Comparison of ENCODE assay signal across 13 cellular contexts in the genomic region with DNA sequence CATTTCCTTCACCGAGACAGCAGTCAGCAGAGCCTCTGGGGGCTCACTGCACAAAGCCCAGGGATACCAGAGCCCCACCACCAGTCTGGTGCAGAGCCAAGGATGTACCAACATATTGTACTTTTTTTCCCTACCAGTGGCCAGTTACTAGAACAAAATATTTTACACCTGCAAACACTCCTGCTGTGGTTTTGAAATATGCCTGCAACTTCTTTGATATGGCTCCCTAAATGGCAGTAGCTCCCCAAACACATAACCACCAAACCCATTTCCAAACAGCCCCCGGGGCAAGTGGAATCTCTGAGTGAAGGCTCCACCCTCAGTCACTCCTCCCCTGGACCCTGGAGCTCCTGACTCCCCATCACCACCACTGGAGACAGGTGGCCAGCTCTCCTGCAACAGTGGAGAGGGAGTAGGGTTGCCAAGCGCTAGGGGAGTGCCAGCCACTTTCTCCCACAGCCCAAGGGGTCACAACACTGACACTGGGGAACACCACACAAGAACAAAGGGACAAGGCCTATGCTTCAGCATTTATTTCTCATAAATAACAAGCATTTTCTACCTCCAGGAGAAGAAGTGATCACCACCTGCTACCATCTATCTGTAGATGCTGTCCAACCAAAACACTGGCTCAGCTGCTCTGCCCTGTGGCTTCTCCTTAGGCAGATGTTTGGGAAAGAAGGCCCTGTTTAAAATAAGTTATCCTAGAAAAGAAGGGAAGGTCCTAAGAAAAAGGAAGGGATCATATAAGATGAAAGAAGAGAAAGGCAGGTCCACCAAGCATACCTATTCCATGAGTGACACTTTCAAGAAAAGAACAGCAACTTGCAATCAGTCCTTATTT. TPM values are rescaled to one million over a fixed set of nuclear protein-coding genes. Genes with fewer than 3 reads are reported as not detected.
A peak's percentile ranks its signal among the peaks of the same experiment; 100 is the strongest.
DNase-seq lines count a peak whose midpoint lies in the region; ATAC-seq, FAIRE-seq and TF ChIP-seq lines count a peak whose summit lies in the region.
"Had no signal": no experiment of that assay in that cellular context is flagged by ENCODE, and none has a peak within 500 bp of the region (broad histone marks: within the 10 kb centered on the region; RNA-seq: fewer than 3 reads in every experiment).

No MANE protein-coding gene starts in this region.

- H3K9me1 ChIP-seq in K562 (ENCODE audit: control insufficient read depth, insufficient read depth, low read length) = peaks cover 9% of the 10 kb centered on the region

- H2AFZ ChIP-seq in K562 (ENCODE audit: low read depth, low read length) = no peak overlapping the region

- no peak overlapping the region for H3K27ac ChIP-seq in BLaER1
- no peak overlapping the region for H3K27ac ChIP-seq in CD8-positive, alpha-beta memory T cell (ENCODE audit: low read depth, low read length)
- no peak overlapping the region; the same call in 2 of the 3 replicates for H3K27ac ChIP-seq in K562 (ENCODE audit: extremely low read depth, low read depth, low read length)
- no peak overlapping the region for H3K27ac ChIP-seq in ovary

- peaks cover 54% of the 10 kb centered on the region for H3K4me1 ChIP-seq in BLaER1
- peaks cover 57% of the 10 kb centered on the region for H3K4me1 ChIP-seq in CD8-positive, alpha-beta memory T cell (ENCODE audit: insufficient read depth, low read length)
- H3K4me1 ChIP-seq in K562 (replicated peaks in 1 of 2; ENCODE audit: control insufficient read depth in 2 of 2, insufficient read depth in 2 of 2, low read length in 2 of 2) = peaks cover 34 to 44% of the 10 kb centered on the region in 2 experiments
- H3K4me1 ChIP-seq in ovary (ENCODE audit: insufficient read depth) = peaks cover 20% of the 10 kb centered on the region

- TF ChIP-seq RAD21 in K562 (CRISPR knock-in tag; conservative IDR thresholded peaks at IDR 0.05 in 1 of 2, IDR thresholded peaks at IDR 0.05 in 1 of 2) = no peak

- H3K4me3 Mint-ChIP-seq in CD8-positive, alpha-beta memory T cell = peak overlapping the region in 1 of 7 donors; percentile 57
- peak overlapping the region in 1 of 3 experiments; percentile 18 for H3K4me3 Mint-ChIP-seq in nephron
- H3K4me3 Mint-ChIP-seq: nephron progenitor cell had no signal

- H3K79me2 ChIP-seq in K562 (ENCODE audit: control insufficient read depth, insufficient read depth, low read length) = peaks cover 90% of the 10 kb centered on the region

- H4K20me1 ChIP-seq in BLaER1 = peaks cover 100% of the 10 kb centered on the region
- peaks cover 43% of the 10 kb centered on the region for H4K20me1 ChIP-seq in K562 (replicated peaks; ENCODE audit: control insufficient read depth, insufficient read depth, low read length)

- TF ChIP-seq POLR2A in K562 (conservative IDR thresholded peaks at IDR 0.05) (no peak), ovary (IDR thresholded peaks at IDR 0.05) (no peak)

- no peak for FAIRE-seq in K562 (lab: Jason Lieb, UNC)
- FAIRE-seq: urothelium cell line had no signal

- H3K36me3 Mint-ChIP-seq in CD8-positive, alpha-beta memory T cell = peaks cover 0 to 16% (median 0%) of the 10 kb centered on the region in 3 donors
- peaks cover 5% of the 10 kb centered on the region for H3K36me3 Mint-ChIP-seq in nephron (ENCODE audit: low read depth)

- ATAC-seq in K562 (no peak), HG03521 (IDR thresholded peaks at IDR 0.05; ENCODE audit: unreplicated experiment) (no peak)

- H3K9me3 Mint-ChIP-seq in CD8-positive, alpha-beta memory T cell = no peaks in the 10 kb centered on the region
- H3K9me3 Mint-ChIP-seq in nephron = no peaks in the 10 kb centered on the region

- H3K9ac ChIP-seq in BLaER1 (no peak overlapping the region), K562 (ENCODE audit: insufficient read depth in 1 of 2, low read depth in 2 of 2, low read length in 2 of 2) (peak overlapping the region in 1 of 2 experiments; percentile 14; a peak in 2 of 4 replicates)

- intact Hi-C loops in K562 (cut with micrococcal nuclease) (no loop called here), ovary (cut with DNase I) (no loop called here)

- POLR2A ChIA-PET in CD8-positive, alpha-beta memory T cell (lab: Charles Lee) = interaction anchor here (1.2 to 1.7 kb wide), 2 partner anchors 15 to 37 kb away, joined by 5 to 8 read pairs; a partner anchor contains a TSS
- POLR2A ChIA-PET in K562 (lab: Yijun Ruan, JAX) = interaction anchor here (0.7 to 6.0 kb wide), 5 partner anchors 10 to 1970 kb away, joined by 3 to 67 read pairs (median 4); a partner anchor contains a TSS

- H3K4me1 Mint-ChIP-seq in CD8-positive, alpha-beta memory T cell = peaks cover 62 to 84% (median 81%) of the 10 kb centered on the region in 3 donors
- H3K4me1 Mint-ChIP-seq in nephron = peaks cover 68% of the 10 kb centered on the region

- no peak for DNase-seq in CD8-positive, alpha-beta memory T cell
- DNase-seq in K562 (ENCODE audit: extremely low read depth in 1 of 4, low spot score in 3 of 4) = no peak
- DNase-seq in ovary = no peak
- no peak for DNase-seq in GM19238 (ENCODE audit: insufficient read length, low spot score)
- DNase-seq in middle frontal gyrus (ENCODE audit: extremely low spot score, low spot score) = no peak
- DNase-seq: DMS79, MV-4-11, nephron progenitor cell had no signal

- no TSS peak for BruUV-seq in K562 (replicated peaks; lab: Mats Ljungman, UMichigan)

- TF ChIP-seq EP300 in K562 (IDR thresholded peaks at IDR 0.05; ENCODE audit: low read length) (no peak), ovary (IDR thresholded peaks at IDR 0.05) (no peak)

- CTCF ChIA-PET in CD8-positive, alpha-beta memory T cell (lab: Charles Lee) = interaction anchor here (1.0 to 2.1 kb wide), 2 partner anchors 15 to 523 kb away, joined by 4 to 6 read pairs; a partner anchor contains a TSS
- CTCF ChIA-PET in K562 (lab: Yijun Ruan, JAX; ENCODE audit: low intra/inter-chr PET ratio) = no interaction called here

- peak overlapping the region; percentile 11; the same call in 1 of the 2 replicates for H3K4me2 ChIP-seq in BLaER1
- no peak overlapping the region for H3K4me2 ChIP-seq in K562 (ENCODE audit: insufficient read depth, low read length)

- in situ Hi-C loops in K562 (cut with MboI) = no loop called here

- no peak for TF ChIP-seq CTCF in K562 (IDR thresholded peaks at IDR 0.05 in 2 of 3, conservative IDR thresholded peaks at IDR 0.05 in 1 of 3; ENCODE audit: insufficient read depth in 2 of 3, low read depth in 1 of 3, low read length in 3 of 3)
- TF ChIP-seq CTCF in nephron (IDR thresholded peaks at IDR 0.05; ENCODE audit: unreplicated experiment in 3 of 3) = no peak
- no peak for TF ChIP-seq CTCF in ovary (IDR thresholded peaks at IDR 0.05)

- H3K27me3 ChIP-seq in BLaER1 (no peaks in the 10 kb centered on the region), K562 (ENCODE audit: control insufficient read depth in 2 of 2, insufficient read depth in 2 of 2, low read length in 2 of 2) (no peaks in the 10 kb centered on the region), ovary (no peaks in the 10 kb centered on the region)
- H3K27me3 ChIP-seq in CD8-positive, alpha-beta memory T cell (ENCODE audit: insufficient read depth, low read length, poor library complexity, severe bottlenecking) = no peaks in the 10 kb centered on the region

- WGBS in K562 (ENCODE audit: insufficient coverage, low coverage, missing lambda C conversion rate) = 79% methylated on average over 3 of the region's 3 CpGs
- 86 to 90% (median 86%) methylated on average over 3 of the region's 3 CpGs for WGBS in ovary, 3 donors

- H3K27me3 Mint-ChIP-seq in CD8-positive, alpha-beta memory T cell = peaks cover 0 to 1% of the 10 kb centered on the region in 2 donors
- no peaks in the 10 kb centered on the region for H3K27me3 Mint-ChIP-seq in nephron (ENCODE audit: low read depth)

- peak overlapping the region; percentile 69 to 97 (median 94) for H3K27ac Mint-ChIP-seq in CD8-positive, alpha-beta memory T cell
- peak overlapping the region; percentile 55 to 79 (median 62) for H3K27ac Mint-ChIP-seq in nephron
- H3K27ac Mint-ChIP-seq: nephron progenitor cell had no signal

- H3K9me3 ChIP-seq in BLaER1 (no peaks in the 10 kb centered on the region), K562 (replicated peaks; ENCODE audit: control insufficient read depth, insufficient read depth, low read depth, low read length) (no peaks in the 10 kb centered on the region), ovary (no peaks in the 10 kb centered on the region)
- H3K9me3 ChIP-seq in CD8-positive, alpha-beta memory T cell (ENCODE audit: low read length) = no peaks in the 10 kb centered on the region

- H3K36me3 ChIP-seq in BLaER1 = peaks cover 33% of the 10 kb centered on the region
- no peaks in the 10 kb centered on the region for H3K36me3 ChIP-seq in CD8-positive, alpha-beta memory T cell (ENCODE audit: insufficient read depth, low read length)
- H3K36me3 ChIP-seq in K562 (ENCODE audit: control insufficient read depth, insufficient read depth, low read length) = peaks cover 30% of the 10 kb centered on the region
- no peaks in the 10 kb centered on the region for H3K36me3 ChIP-seq in ovary

- H3K4me3 ChIP-seq in BLaER1 (no peak overlapping the region), K562 (no peak overlapping the region), ovary (no peak overlapping the region)
- H3K4me3 ChIP-seq in CD8-positive, alpha-beta memory T cell (ENCODE audit: low read length) = no peak overlapping the region

RNA-seq across cellular contexts. Expression of a gene that starts 15.1 kb away (rescaled TPM):
- total RNA-seq in CD8-positive, alpha-beta memory T cell = 10 to 100 TPM; 26.9 to 28.4 TPM
- polyA plus RNA-seq in CD8-positive, alpha-beta memory T cell = 51.7 TPM
- 104 and 237 TPM in 2 replicates for total RNA-seq in K562 (2011; cell fraction: chromatin; rRNA removed; ENCODE audit: low replicate concordance)
- total RNA-seq in K562 (2011; cell fraction: nucleolus; rRNA removed) = 233 and 250 TPM in 2 replicates
- total RNA-seq in K562 (2011; cell fraction: nucleoplasm; rRNA removed) = 163 and 192 TPM in 2 replicates
- total RNA-seq in K562 (2014; rRNA removed) (62.9 and 79.7 TPM in 2 replicates), K562 (2014; rRNA removed; fragmentation: Illumina TruSeq; extraction: Trizol) (25.0 and 31.7 TPM in 2 replicates), K562 (2015; rRNA removed; fragmentation: Illumina TruSeq; extraction: Trizol) (52.2 and 56.7 TPM in 2 replicates), K562 (2021) (101 and 103 TPM in 2 replicates), ovary (10 to 100 TPM; 31.7 to 71.9 (median 60.2) TPM)
- polyA plus RNA-seq in K562 (2011; rRNA removed) (45.6 and 65.3 TPM in 2 replicates), K562 (2014; fragmentation: Illumina TruSeq; extraction: Trizol) (56.7 and 59.7 TPM in 2 replicates), K562 (2014; fragmentation: Nextera tagmentation; extraction: Ambion mirVana) (under 1 TPM; 0.69 to 0.70 TPM), K562 (2014; rRNA removed) (54.1 and 56.4 TPM in 2 replicates), ovary (10 to 100 TPM; 23.9 to 51.2 TPM)
- polyA plus RNA-seq in K562 (2011; cell fraction: cytosol; rRNA removed) = 87.9 and 92.8 TPM in 2 replicates
- 96.5 and 99.6 TPM in 2 replicates for polyA plus RNA-seq in K562 (2011; cell fraction: nucleus; rRNA removed)
- 68.2 and 87.4 TPM in 2 replicates for polyA plus RNA-seq in K562 (2012)
- 59.4 and 60.5 TPM in 2 replicates for polyA minus RNA-seq in K562 (2011; rRNA and poly(A)+ RNA removed)
- 76.8 and 101 TPM in 2 replicates for polyA minus RNA-seq in K562 (2011; cell fraction: cytosol; rRNA and poly(A)+ RNA removed)
- polyA minus RNA-seq in K562 (2011; cell fraction: nucleus; rRNA and poly(A)+ RNA removed) = 59.6 and 106 TPM in 2 replicates

RNA-seq across cellular contexts. Expression of a gene that starts 24.0 kb away (rescaled TPM):
- total RNA-seq in CD8-positive, alpha-beta memory T cell = not detected
- not detected for polyA plus RNA-seq in CD8-positive, alpha-beta memory T cell
- total RNA-seq in K562 (2011; cell fraction: chromatin; rRNA removed; ENCODE audit: low replicate concordance) = 0.21 TPM in 1 of 2 replicates, not detected in the other
- total RNA-seq in K562 (2011; cell fraction: nucleolus; rRNA removed) = not detected in 2 replicates
- 0.22 TPM in 1 of 2 replicates, not detected in the other for total RNA-seq in K562 (2011; cell fraction: nucleoplasm; rRNA removed)
- total RNA-seq in K562 (2014; rRNA removed) (not detected in 2 replicates), K562 (2014; rRNA removed; fragmentation: Illumina TruSeq; extraction: Trizol) (not detected in 2 replicates), K562 (2015; rRNA removed; fragmentation: Illumina TruSeq; extraction: Trizol) (not detected in 2 replicates), K562 (2021) (not detected in 2 replicates), ovary (not detected)
- polyA plus RNA-seq in K562 (2011; rRNA removed) (not detected in 2 replicates), K562 (2014; fragmentation: Illumina TruSeq; extraction: Trizol) (not detected in 2 replicates), K562 (2014; fragmentation: Nextera tagmentation; extraction: Ambion mirVana) (not detected), K562 (2014; rRNA removed) (0.04 TPM in 1 of 2 replicates, not detected in the other), ovary (under 1 TPM in 1 of 2 donors, not detected in 1; 0.05 TPM)
- polyA plus RNA-seq in K562 (2011; cell fraction: cytosol; rRNA removed) = 0.04 TPM in 1 of 2 replicates, not detected in the other
- 0.10 TPM in 1 of 2 replicates, not detected in the other for polyA plus RNA-seq in K562 (2011; cell fraction: nucleus; rRNA removed)
- polyA plus RNA-seq in K562 (2012) = not detected in 2 replicates
- polyA minus RNA-seq in K562 (2011; rRNA and poly(A)+ RNA removed) = not detected in 2 replicates
- polyA minus RNA-seq in K562 (2011; cell fraction: cytosol; rRNA and poly(A)+ RNA removed) = not detected in 2 replicates
- not detected in 2 replicates for polyA minus RNA-seq in K562 (2011; cell fraction: nucleus; rRNA and poly(A)+ RNA removed)
- total RNA-seq: T-helper 2 cell treated with Interferon-gamma antibody and Interleukin-4, amounts not matched to agents 100 ng/mL and 5 ng/mL, for 36 hours had no signal

RNA-seq across cellular contexts. Expression of a gene that starts 37.3 kb away (rescaled TPM):
- total RNA-seq in CD8-positive, alpha-beta memory T cell = 10 to 100 TPM; 18.7 to 19.6 TPM
- polyA plus RNA-seq in CD8-positive, alpha-beta memory T cell = 9.3 TPM
- total RNA-seq in K562 (2011; cell fraction: chromatin; rRNA removed; ENCODE audit: low replicate concordance) = 22.9 and 43.9 TPM in 2 replicates
- total RNA-seq in K562 (2011; cell fraction: nucleolus; rRNA removed) = 30.7 and 33.7 TPM in 2 replicates
- 20.2 and 27.2 TPM in 2 replicates for total RNA-seq in K562 (2011; cell fraction: nucleoplasm; rRNA removed)
- total RNA-seq in K562 (2014; rRNA removed) (42.5 and 47.4 TPM in 2 replicates), K562 (2014; rRNA removed; fragmentation: Illumina TruSeq; extraction: Trizol) (9.4 and 10.7 TPM in 2 replicates), K562 (2015; rRNA removed; fragmentation: Illumina TruSeq; extraction: Trizol) (28.3 and 30.9 TPM in 2 replicates), K562 (2021) (51.3 and 52.8 TPM in 2 replicates), ovary (10 to 100 TPM; 12.8 to 20.2 (median 14.0) TPM)
- polyA plus RNA-seq in K562 (2011; rRNA removed) (26.8 and 44.0 TPM in 2 replicates), K562 (2014; fragmentation: Illumina TruSeq; extraction: Trizol) (23.6 and 41.0 TPM in 2 replicates), K562 (2014; fragmentation: Nextera tagmentation; extraction: Ambion mirVana) (1 to 10 TPM in 1 of 2 experiments, under 1 TPM in 1; 0.70 to 1.9 TPM), K562 (2014; rRNA removed) (47.1 and 58.1 TPM in 2 replicates), ovary (10 to 100 TPM in 1 of 2 donors, 1 to 10 TPM in 1; 4.4 to 18.5 TPM)
- polyA plus RNA-seq in K562 (2011; cell fraction: cytosol; rRNA removed) = 44.3 and 59.3 TPM in 2 replicates
- polyA plus RNA-seq in K562 (2011; cell fraction: nucleus; rRNA removed) = 50.0 and 63.7 TPM in 2 replicates
- 34.4 and 35.2 TPM in 2 replicates for polyA plus RNA-seq in K562 (2012)
- 11.3 and 13.6 TPM in 2 replicates for polyA minus RNA-seq in K562 (2011; rRNA and poly(A)+ RNA removed)
- 16.3 and 30.8 TPM in 2 replicates for polyA minus RNA-seq in K562 (2011; cell fraction: cytosol; rRNA and poly(A)+ RNA removed)
- polyA minus RNA-seq in K562 (2011; cell fraction: nucleus; rRNA and poly(A)+ RNA removed) = 11.7 and 24.3 TPM in 2 replicates

RNA-seq across cellular contexts. Expression of a gene that starts 43.0 kb away (rescaled TPM):
- total RNA-seq in CD8-positive, alpha-beta memory T cell = not detected
- polyA plus RNA-seq in CD8-positive, alpha-beta memory T cell = not detected
- not detected in 2 replicates for total RNA-seq in K562 (2011; cell fraction: chromatin; rRNA removed; ENCODE audit: low replicate concordance)
- not detected in 2 replicates for total RNA-seq in K562 (2011; cell fraction: nucleolus; rRNA removed)
- total RNA-seq in K562 (2011; cell fraction: nucleoplasm; rRNA removed) = not detected in 2 replicates
- total RNA-seq in K562 (2014; rRNA removed) (not detected in 2 replicates), K562 (2014; rRNA removed; fragmentation: Illumina TruSeq; extraction: Trizol) (not detected in 2 replicates), K562 (2015; rRNA removed; fragmentation: Illumina TruSeq; extraction: Trizol) (not detected in 2 replicates), K562 (2021) (not detected in 2 replicates), ovary (not detected)
- polyA plus RNA-seq in K562 (2011; rRNA removed) (not detected in 2 replicates), K562 (2014; fragmentation: Illumina TruSeq; extraction: Trizol) (not detected in 2 replicates), K562 (2014; fragmentation: Nextera tagmentation; extraction: Ambion mirVana) (not detected), K562 (2014; rRNA removed) (not detected in 2 replicates), ovary (not detected)
- not detected in 2 replicates for polyA plus RNA-seq in K562 (2011; cell fraction: cytosol; rRNA removed)
- polyA plus RNA-seq in K562 (2011; cell fraction: nucleus; rRNA removed) = not detected in 2 replicates
- polyA plus RNA-seq in K562 (2012) = not detected in 2 replicates
- not detected in 2 replicates for polyA minus RNA-seq in K562 (2011; rRNA and poly(A)+ RNA removed)
- not detected in 2 replicates for polyA minus RNA-seq in K562 (2011; cell fraction: cytosol; rRNA and poly(A)+ RNA removed)
- polyA minus RNA-seq in K562 (2011; cell fraction: nucleus; rRNA and poly(A)+ RNA removed) = not detected in 2 replicates
- total RNA-seq: T-helper 2 cell treated with Interferon-gamma antibody and Interleukin-4, amounts not matched to agents 100 ng/mL and 5 ng/mL, for 36 hours had no signal
